ENCODE assay signal across 14 cellular contexts in genomic region chr1:73821520-73821919, GRCh38.
DNase-seq lines count a peak whose midpoint lies in the region; ATAC-seq lines count a peak whose summit lies in the region.
"Had no signal": no experiment of that assay in that cellular context is flagged by ENCODE, and none has a peak within 500 bp of the region (broad histone marks: within the 10 kb centered on the region; RNA-seq: fewer than 3 reads in every experiment).

No MANE protein-coding gene starts in this region.

- H3K36me3 Mint-ChIP-seq in immature natural killer cell, result no peaks in the 10 kb centered on the region
- H3K36me3 Mint-ChIP-seq: stimulated activated effector memory CD8-positive, alpha-beta T cell treated with anti-CD3 and anti-CD28 coated beads, Interleukin-12 subunit alpha, Interleukin-12 subunit beta, amount 100 ng/mL, for 72 hours had no signal

- H3K4me3 Mint-ChIP-seq in immature natural killer cell, result no peak overlapping the region
- H3K4me3 Mint-ChIP-seq: stimulated activated effector memory CD8-positive, alpha-beta T cell treated with anti-CD3 and anti-CD28 coated beads, Interleukin-12 subunit alpha, Interleukin-12 subunit beta, amount 100 ng/mL, for 72 hours had no signal

- H3K27me3 Mint-ChIP-seq in immature natural killer cell (ENCODE audit: low read depth in 3 of 3), result peaks cover 0 to 2% (median 1%) of the 10 kb centered on the region in 3 donors

- DNase-seq in MV-4-11 (lab: John Stamatoyannopoulos, UW) (peak; percentile 43), immature natural killer cell (no peak), COLO829 (ENCODE audit: low spot score) (no peak), epidermal melanocyte (ENCODE audit: insufficient read length, low spot score) (no peak)
- no peak for DNase-seq in activated T-cell treated with anti-CD3 and anti-CD28 coated beads, Interleukin-2, amount 50 U/mL, for 48 hours
- DNase-seq: activated CD8-positive, alpha-beta memory T cell treated with anti-CD3 and anti-CD28 coated beads, Interleukin-2, amount 50 U/mL, for 48 hours; mucosa of descending colon; NCI-H526; SHP77 treated with DMSO at 0.1 percent for 48 hours; stimulated activated CD4-positive, alpha-beta T cell treated with anti-CD3 and anti-CD28 coated beads, Interleukin-1b, Interleukin-23, amount 100 ng/mL, for 48 hours had no signal

- no peak overlapping the region for H3K27ac Mint-ChIP-seq in immature natural killer cell
- H3K27ac Mint-ChIP-seq: stimulated activated effector memory CD8-positive, alpha-beta T cell treated with anti-CD3 and anti-CD28 coated beads, Interleukin-12 subunit alpha, Interleukin-12 subunit beta, amount 100 ng/mL, for 72 hours had no signal

- ATAC-seq in GM18873 (IDR thresholded peaks at IDR 0.05; ENCODE audit: low FRiP score, unreplicated experiment) (peak; percentile 64), GM21576 (IDR thresholded peaks at IDR 0.05; ENCODE audit: unreplicated experiment) (peak; percentile 68), HG03097 (IDR thresholded peaks at IDR 0.05; ENCODE audit: low FRiP score, unreplicated experiment) (peak; percentile 90)
- ATAC-seq: mucosa of descending colon; stimulated activated effector memory CD8-positive, alpha-beta T cell treated with anti-CD3 and anti-CD28 coated beads, Interleukin-12 subunit alpha, Interleukin-12 subunit beta, amount 100 ng/mL, for 72 hours had no signal

- no peaks in the 10 kb centered on the region for H3K4me1 Mint-ChIP-seq in immature natural killer cell
- H3K4me1 Mint-ChIP-seq: stimulated activated effector memory CD8-positive, alpha-beta T cell treated with anti-CD3 and anti-CD28 coated beads, Interleukin-12 subunit alpha, Interleukin-12 subunit beta, amount 100 ng/mL, for 72 hours had no signal

- H3K9me3 Mint-ChIP-seq in immature natural killer cell, result peaks cover 1 to 28% (median 7%) of the 10 kb centered on the region in 6 donors
